Comparison of ENCODE assay signal across 10 cellular contexts in genomic region chr1:231971397-231972233, GRCh38.
DNase-seq lines count a peak whose midpoint lies in the region; ATAC-seq lines count a peak whose summit lies in the region.
"Had no signal": no experiment of that assay in that cellular context is flagged by ENCODE, and none has a peak within 500 bp of the region (broad histone marks: within the 10 kb centered on the region; RNA-seq: fewer than 3 reads in every experiment).

No MANE protein-coding gene starts in this region.

- peaks cover 0 to 46% (median 0%) of the 10 kb centered on the region in 11 experiments; a peak in 8 of 22 replicates for H3K36me3 ChIP-seq in BLaER1 treated with 17β-estradiol and CSF1 and Interleukin-3, amounts not matched to agents 10 nM and 100 nM
- H3K36me3 ChIP-seq in Karpas-422 (ENCODE audit: insufficient read depth, low read length) = no peaks in the 10 kb centered on the region

- DNase-seq in Karpas-422 (peak; percentile 10), amniotic epithelial cell (ENCODE audit: low read depth) (peak; percentile 87), right cardiac atrium (no peak), substantia nigra (lab: John Stamatoyannopoulos, UW) (no peak)
- no peak for DNase-seq in effector CD8-positive, alpha-beta T cell (lab: John Stamatoyannopoulos, UW)
- no peak for DNase-seq in activated CD8-positive, alpha-beta T cell treated with anti-CD3 and anti-CD28 coated beads, Interleukin-2, amount 10 ng/mL, durations not matched to agents 7 days and 5 days
- DNase-seq in stimulated activated CD4-positive, alpha-beta T cell treated with anti-CD3 and anti-CD28 coated beads, Interleukin-2, amount 100 ng/mL, for 48 hours = no peak
- DNase-seq: activated naive CD4-positive, alpha-beta T cell treated with Interleukin-2 at 50 U/mL for 16 hours; nucleus accumbens had no signal

- ATAC-seq in right cardiac atrium = peak; percentile 80 to 87
- no peak for ATAC-seq in activated CD8-positive, alpha-beta T cell treated with anti-CD3 and anti-CD28 coated beads, Interleukin-2, amount 10 ng/mL, durations not matched to agents 7 days and 5 days

- no peak overlapping the region for H2AFZ ChIP-seq in Karpas-422 (ENCODE audit: low read length)

- H3K27ac ChIP-seq in BLaER1 treated with 17β-estradiol and CSF1 and Interleukin-3, amounts not matched to agents 10 nM and 100 nM = peak overlapping the region in 1 of 11 experiments; percentile 27; a peak in 1 of 22 replicates
- H3K27ac ChIP-seq in Karpas-422 (ENCODE audit: low read length) (no peak overlapping the region), right cardiac atrium (ENCODE audit: low read length) (no peak overlapping the region), substantia nigra (ENCODE audit: low read depth, low read length, poor library complexity, severe bottlenecking) (no peak overlapping the region)

- no peak overlapping the region for H3K9ac ChIP-seq in BLaER1 treated with 17β-estradiol and CSF1 and Interleukin-3, amounts not matched to agents 10 nM and 100 nM
- no peak overlapping the region for H3K9ac ChIP-seq in Karpas-422 (ENCODE audit: low read length)

- H3K79me2 ChIP-seq in Karpas-422 (ENCODE audit: low read length) = no peaks in the 10 kb centered on the region

- POLR2A ChIA-PET in activated CD8-positive, alpha-beta T cell treated with anti-CD3 and anti-CD28 coated beads, Interleukin-2, amount 10 ng/mL, durations not matched to agents 7 days and 5 days (lab: Charles Lee) = no interaction called here

- no peak overlapping the region for H3K27ac Mint-ChIP-seq in activated CD8-positive, alpha-beta T cell treated with anti-CD3 and anti-CD28 coated beads, Interleukin-2, amount 10 ng/mL, durations not matched to agents 7 days and 5 days

- no peaks in the 10 kb centered on the region for H4K20me1 ChIP-seq in BLaER1 treated with 17β-estradiol and CSF1 and Interleukin-3, amounts not matched to agents 10 nM and 100 nM
- H4K20me1 ChIP-seq in Karpas-422 (ENCODE audit: insufficient read depth, low read depth, low read length) = no peaks in the 10 kb centered on the region

- peaks cover 0 to 30% (median 12%) of the 10 kb centered on the region in 10 experiments; a peak in 10 of 20 replicates for H3K4me1 ChIP-seq in BLaER1 treated with 17β-estradiol and CSF1 and Interleukin-3, amounts not matched to agents 10 nM and 100 nM
- H3K4me1 ChIP-seq in Karpas-422 (ENCODE audit: low read length) (no peaks in the 10 kb centered on the region), right cardiac atrium (ENCODE audit: control insufficient read depth, insufficient read depth, low read length) (no peaks in the 10 kb centered on the region)

- H3K9me3 ChIP-seq in BLaER1 treated with 17β-estradiol and CSF1 and Interleukin-3, amounts not matched to agents 10 nM and 100 nM (replicated peaks in 1 of 11) = peaks cover 0 to 12% (median 0%) of the 10 kb centered on the region in 11 experiments; a peak in 5 of 22 replicates
- H3K9me3 ChIP-seq in Karpas-422 (ENCODE audit: low read length) (no peaks in the 10 kb centered on the region), right cardiac atrium (ENCODE audit: control insufficient read depth, low read length) (no peaks in the 10 kb centered on the region)

- no peak overlapping the region for H3K4me3 Mint-ChIP-seq in activated CD8-positive, alpha-beta T cell treated with anti-CD3 and anti-CD28 coated beads, Interleukin-2, amount 10 ng/mL, durations not matched to agents 7 days and 5 days

- 35% methylated on average over 12 of the region's 12 CpGs for WGBS in right cardiac atrium

- no peaks in the 10 kb centered on the region for H3K27me3 Mint-ChIP-seq in activated CD8-positive, alpha-beta T cell treated with anti-CD3 and anti-CD28 coated beads, Interleukin-2, amount 10 ng/mL, durations not matched to agents 7 days and 5 days (ENCODE audit: low read depth)

- no peak overlapping the region for H3K4me3 ChIP-seq in BLaER1 treated with 17β-estradiol and CSF1 and Interleukin-3, amounts not matched to agents 10 nM and 100 nM
- H3K4me3 ChIP-seq in Karpas-422 (ENCODE audit: low read length) (no peak overlapping the region), right cardiac atrium (ENCODE audit: low read length) (peak overlapping the region; percentile 27)

- no peaks in the 10 kb centered on the region for H3K36me3 Mint-ChIP-seq in activated CD8-positive, alpha-beta T cell treated with anti-CD3 and anti-CD28 coated beads, Interleukin-2, amount 10 ng/mL, durations not matched to agents 7 days and 5 days (ENCODE audit: low read depth)

- H3K27me3 ChIP-seq in BLaER1 treated with 17β-estradiol and CSF1 and Interleukin-3, amounts not matched to agents 10 nM and 100 nM = no peaks in the 10 kb centered on the region
- H3K27me3 ChIP-seq in Karpas-422 (ENCODE audit: low read length) = no peaks in the 10 kb centered on the region
- no peaks in the 10 kb centered on the region for H3K27me3 ChIP-seq in right cardiac atrium (ENCODE audit: control insufficient read depth, insufficient read depth)

- H3K4me1 Mint-ChIP-seq in activated CD8-positive, alpha-beta T cell treated with anti-CD3 and anti-CD28 coated beads, Interleukin-2, amount 10 ng/mL, durations not matched to agents 7 days and 5 days (ENCODE audit: low read depth) = peaks cover 12% of the 10 kb centered on the region

- H3K9me2 ChIP-seq in Karpas-422 (replicated peaks; ENCODE audit: insufficient read depth, low read length) = no peaks in the 10 kb centered on the region

- H3K9me3 Mint-ChIP-seq in activated CD8-positive, alpha-beta T cell treated with anti-CD3 and anti-CD28 coated beads, Interleukin-2, amount 10 ng/mL, durations not matched to agents 7 days and 5 days (ENCODE audit: insufficient read depth) = no peaks in the 10 kb centered on the region

- CTCF ChIA-PET in activated CD8-positive, alpha-beta T cell treated with anti-CD3 and anti-CD28 coated beads, Interleukin-2, amount 10 ng/mL, durations not matched to agents 7 days and 5 days (lab: Charles Lee) = interaction anchor here (1.2 kb wide), 1 partner anchor 12 kb away, joined by 5 read pairs; no protein-coding TSS in a partner anchor

- H3K4me2 ChIP-seq in BLaER1 treated with 17β-estradiol and CSF1 and Interleukin-3, amounts not matched to agents 10 nM and 100 nM = peak overlapping the region in 6 of 11 experiments; percentile 29 to 70 (median 54); a peak in 11 of 22 replicates
- no peak overlapping the region for H3K4me2 ChIP-seq in Karpas-422 (ENCODE audit: low read depth, low read length, poor library complexity, severe bottlenecking)

- intact Hi-C loops in right cardiac atrium (cut with DNase I) = no loop called here

Comparison
In these comparisons a context has a peak if more than half of its experiments do, and no peak if none do; other contexts are left out.
1. DNase-seq: peak in Karpas-422 (single experiment) and amniotic epithelial cell (single experiment); none in right cardiac atrium (0 of 3), effector CD8-positive, alpha-beta T cell (single experiment), substantia nigra (0 of 49), activated CD8-positive, alpha-beta T cell treated with anti-CD3 and anti-CD28 coated beads, Interleukin-2, amount 10 ng/mL, durations not matched to agents 7 days and 5 days (single experiment) and stimulated activated CD4-positive, alpha-beta T cell treated with anti-CD3 and anti-CD28 coated beads, Interleukin-2, amount 100 ng/mL, for 48 hours (0 of 2).